1 cellular context compared by ENCODE assay signal in the genomic region with DNA sequence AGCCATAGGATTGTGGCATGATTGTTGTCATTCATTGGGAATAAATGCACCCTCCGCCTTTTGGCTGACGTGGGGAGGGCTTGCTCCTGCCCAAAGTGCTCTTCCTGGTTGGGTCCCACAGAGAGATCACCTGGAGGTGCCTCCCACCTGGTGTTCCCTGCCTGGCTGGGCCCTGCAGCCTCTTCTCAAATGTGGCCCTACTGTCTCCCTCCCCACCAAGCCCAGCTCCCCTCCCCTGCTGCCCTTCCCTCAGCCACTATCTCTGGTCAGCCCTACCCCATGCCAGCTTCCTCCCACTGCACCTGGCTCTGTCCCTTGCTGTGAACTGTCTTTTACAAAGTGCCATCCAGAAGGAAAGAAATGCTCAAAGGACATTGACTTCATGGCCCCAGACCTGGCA.
TF ChIP-seq lines count a peak whose summit lies in the region.

No MANE protein-coding gene starts in this region.

TF ChIP-seq in H1, 55 proteins besides CTCF, POLR2A, EP300 and RAD21 (continued from another document):
- no peak for TF ChIP-seq CTBP2 (IDR thresholded peaks at IDR 0.05; ENCODE audit: borderline replicate concordance, insufficient read depth, insufficient read length, low read length)
- TF ChIP-seq GTF2F1 (IDR thresholded peaks at IDR 0.05; ENCODE audit: borderline replicate concordance, low read depth, low read length): no peak
- TF ChIP-seq KDM4A (IDR thresholded peaks at IDR 0.05; ENCODE audit: low read depth, low read length, severe bottlenecking): no peak
- TF ChIP-seq JUND (IDR thresholded peaks at IDR 0.05; ENCODE audit: low read length): no peak
